8 cellular contexts compared by ENCODE assay signal in genomic region chr19:48997972-48998371, GRCh38. TPM values are rescaled to one million over a fixed set of nuclear protein-coding genes. Genes with fewer than 3 reads are reported as not detected.
DNase-seq lines count a peak whose midpoint lies in the region; ATAC-seq and TF ChIP-seq lines count a peak whose summit lies in the region.

No MANE protein-coding gene starts in this region.

- no peak for TF ChIP-seq CTCF in CD8-positive, alpha-beta T cell (IDR thresholded peaks at IDR 0.05)
- TF ChIP-seq CTCF in brain microvascular endothelial cell (IDR thresholded peaks at IDR 0.05; ENCODE audit: low read depth, low read length, missing control alignments) (peak; percentile 80), osteocyte (IDR thresholded peaks at IDR 0.05) (peak; percentile 49)

- H3K36me3 Mint-ChIP-seq in CD8-positive, alpha-beta T cell, result peaks cover 26% of the 10 kb centered on the region
- H3K36me3 Mint-ChIP-seq in osteocyte (ENCODE audit: unreplicated experiment), result peaks cover 4% of the 10 kb centered on the region

- intact Hi-C loops in CD8-positive, alpha-beta T cell (cut with DNase I, micrococcal nuclease), result loop anchor here (2.0 to 10.0 kb wide), 6 partner anchors 84 to 483 kb away; partner anchors contain the start of gene LMTK3 (in 1 of the 2)

- H3K9me3 ChIP-seq in CD8-positive, alpha-beta T cell (ENCODE audit: low read length), result no peaks in the 10 kb centered on the region
- H3K9me3 ChIP-seq in SJSA1 (replicated peaks), result no peaks in the 10 kb centered on the region

- no peak overlapping the region for H3K4me3 ChIP-seq in CD8-positive, alpha-beta T cell (ENCODE audit: low read depth, low read length)
- H3K4me3 ChIP-seq in SJSA1 (no peak overlapping the region), brain microvascular endothelial cell (ENCODE audit: low read depth, low read length) (no peak overlapping the region)

- no peak overlapping the region for H3K27ac ChIP-seq in CD8-positive, alpha-beta T cell (ENCODE audit: low read depth, low read length)
- H3K27ac ChIP-seq in SJSA1 (no peak overlapping the region), brain microvascular endothelial cell (no peak overlapping the region)

- no peaks in the 10 kb centered on the region for H3K36me3 ChIP-seq in CD8-positive, alpha-beta T cell (ENCODE audit: insufficient read depth, low read length)
- H3K36me3 ChIP-seq in SJSA1, result peaks cover 36% of the 10 kb centered on the region
- peaks cover 14% of the 10 kb centered on the region for H3K36me3 ChIP-seq in brain microvascular endothelial cell (replicated peaks)

- POLR2A ChIA-PET in CD8-positive, alpha-beta T cell (lab: Charles Lee), result no interaction called here
- POLR2A ChIA-PET in HEK293T (lab: Yijun Ruan, JAX), result interaction anchor here (1.0 to 1.3 kb wide), 2 partner anchors 71 to 76 kb away, joined by 3 read pairs; no protein-coding TSS in a partner anchor

- no peaks in the 10 kb centered on the region for H3K27me3 ChIP-seq in CD8-positive, alpha-beta T cell (ENCODE audit: insufficient read depth, low read length)
- H3K27me3 ChIP-seq in SJSA1 (replicated peaks) (no peaks in the 10 kb centered on the region), brain microvascular endothelial cell (replicated peaks) (no peaks in the 10 kb centered on the region)

- no peaks in the 10 kb centered on the region for H3K27me3 Mint-ChIP-seq in CD8-positive, alpha-beta T cell (ENCODE audit: low read depth)
- no peaks in the 10 kb centered on the region for H3K27me3 Mint-ChIP-seq in osteocyte (ENCODE audit: unreplicated experiment)

- H3K4me1 Mint-ChIP-seq in CD8-positive, alpha-beta T cell (ENCODE audit: low read depth), result peaks cover 27% of the 10 kb centered on the region
- H3K4me1 Mint-ChIP-seq in osteocyte (ENCODE audit: unreplicated experiment), result peaks cover 17% of the 10 kb centered on the region

- H3K4me1 ChIP-seq in CD8-positive, alpha-beta T cell (ENCODE audit: insufficient read depth, low read length), result peaks cover 7% of the 10 kb centered on the region
- peaks cover 8% of the 10 kb centered on the region for H3K4me1 ChIP-seq in SJSA1 (replicated peaks)

- H3K4me3 Mint-ChIP-seq in CD8-positive, alpha-beta T cell, result no peak overlapping the region
- H3K4me3 Mint-ChIP-seq in osteocyte (ENCODE audit: unreplicated experiment), result no peak overlapping the region

- CTCF ChIA-PET in CD8-positive, alpha-beta T cell (lab: Charles Lee), result interaction anchor here (0.9 to 1.7 kb wide), 4 partner anchors 11 to 134 kb away, joined by 3 to 6 read pairs (median 5); no protein-coding TSS in a partner anchor
- CTCF ChIA-PET in HEK293T (lab: Yijun Ruan, JAX), result interaction anchor here (0.9 to 1.7 kb wide), 7 partner anchors 8 to 210 kb away, joined by 3 to 5 read pairs (median 4); no protein-coding TSS in a partner anchor

- ATAC-seq in CD8-positive, alpha-beta T cell, result no peak
- ATAC-seq in HG03354 (IDR thresholded peaks at IDR 0.05; ENCODE audit: poor library complexity, severe bottlenecking, unreplicated experiment) (no peak), GM19023 (IDR thresholded peaks at IDR 0.05; ENCODE audit: unreplicated experiment) (no peak)

- in situ Hi-C loops in brain microvascular endothelial cell (cut with HindIII; ENCODE audit: low pct_ligation_motif_present, low sequenced_read_pairs), result no loop called here

- H3K27ac Mint-ChIP-seq in CD8-positive, alpha-beta T cell, result no peak overlapping the region
- no peak overlapping the region for H3K27ac Mint-ChIP-seq in osteocyte (ENCODE audit: unreplicated experiment)

- DNase-seq in CD8-positive, alpha-beta T cell, result peak in 6 of 7 experiments; percentile 16 to 56 (median 48)
- DNase-seq in HEK293T (ENCODE audit: extremely low spot score) (peak; percentile 63), SJSA1 (ENCODE audit: low read depth in 1 of 2, low spot score in 2 of 2) (peak; percentile 60 to 84), brain microvascular endothelial cell (peak; percentile 66), osteocyte (ENCODE audit: extremely low spot score, unreplicated experiment) (no peak), mesenteric fat pad (ENCODE audit: low spot score) (no peak)

- no peaks in the 10 kb centered on the region for H3K9me3 Mint-ChIP-seq in CD8-positive, alpha-beta T cell
- H3K9me3 Mint-ChIP-seq in osteocyte (ENCODE audit: unreplicated experiment), result no peaks in the 10 kb centered on the region

TF ChIP-seq in HEK293T, 16 proteins besides CTCF, POLR2A, EP300 and RAD21:
- TF ChIP-seq HDGF (IDR thresholded peaks at IDR 0.05; ENCODE audit: borderline replicate concordance) (no peak), L3MBTL2 (conservative IDR thresholded peaks at IDR 0.05) (no peak), NFRKB (IDR thresholded peaks at IDR 0.05) (no peak), LEF1 (IDR thresholded peaks at IDR 0.05; ENCODE audit: borderline replicate concordance) (no peak), FOXM1 (IDR thresholded peaks at IDR 0.05; ENCODE audit: borderline replicate concordance) (no peak), FOXA1 (IDR thresholded peaks at IDR 0.05) (no peak), FOXK2 (IDR thresholded peaks at IDR 0.05) (no peak), PKNOX1 (IDR thresholded peaks at IDR 0.05) (no peak), CTBP1 (IDR thresholded peaks at IDR 0.05; ENCODE audit: borderline replicate concordance) (no peak)

RNA-seq across cellular contexts. Expression of gene RUVBL2, which starts 4.3 kb away (rescaled TPM):
- 10 to 100 TPM; 10.5 to 11.5 TPM for total RNA-seq in CD8-positive, alpha-beta T cell
- total RNA-seq in SJSA1 (2014; rRNA removed; shearing (Covaris generic)), result 238 and 322 TPM in 2 replicates
- 61.2 and 64.2 TPM in 2 replicates for total RNA-seq in osteocyte
- 40.0 TPM for total RNA-seq in mesenteric fat pad

RNA-seq across cellular contexts. Expression of gene GYS1, which starts 4.9 kb away (rescaled TPM):
- 10 to 100 TPM in 1 of 2 experiments, 1 to 10 TPM in 1; 9.5 to 11.9 TPM for total RNA-seq in CD8-positive, alpha-beta T cell
- total RNA-seq in SJSA1 (2014; rRNA removed; shearing (Covaris generic)), result 19.5 and 38.2 TPM in 2 replicates
- total RNA-seq in osteocyte (37.6 and 42.2 TPM in 2 replicates), mesenteric fat pad (82.0 TPM)

RNA-seq across cellular contexts. Expression of gene LHB, which starts 18.9 kb away (rescaled TPM):
- not detected for total RNA-seq in CD8-positive, alpha-beta T cell
- 0.34 TPM in 1 of 2 replicates, not detected in the other for total RNA-seq in SJSA1 (2014; rRNA removed; shearing (Covaris generic))
- total RNA-seq in osteocyte, result not detected in 2 replicates
- not detected for total RNA-seq in mesenteric fat pad

RNA-seq across cellular contexts. Expression of gene CGB3, which starts 26.2 kb away (rescaled TPM):
- total RNA-seq in CD8-positive, alpha-beta T cell, result not detected
- total RNA-seq in SJSA1 (2014; rRNA removed; shearing (Covaris generic)), result not detected in 2 replicates
- total RNA-seq in osteocyte (not detected in 2 replicates), mesenteric fat pad (not detected)

RNA-seq across cellular contexts. Expression of gene FTL, which starts 32.9 kb away (rescaled TPM):
- 100 to 1,000 TPM; 665 to 668 TPM for total RNA-seq in CD8-positive, alpha-beta T cell
- 2,837 and 3,145 TPM in 2 replicates for total RNA-seq in SJSA1 (2014; rRNA removed; shearing (Covaris generic))
- total RNA-seq in osteocyte, result 2,724 and 2,792 TPM in 2 replicates
- 9,334 TPM for total RNA-seq in mesenteric fat pad

Comparison
In these comparisons a context has a peak if more than half of its experiments do, and no peak if none do; other contexts are left out.
1. DNase-seq: peak in CD8-positive, alpha-beta T cell (6 of 7), HEK293T (single experiment), SJSA1 (2 of 2) and brain microvascular endothelial cell (single experiment); none in osteocyte (single experiment) and mesenteric fat pad (single experiment).